19 cellular contexts compared by ENCODE assay signal in genomic region chr11:5851002-5851401, GRCh38. TPM values are rescaled to one million over a fixed set of nuclear protein-coding genes. Genes with fewer than 3 reads are reported as not detected.
DNase-seq lines count a peak whose midpoint lies in the region; ATAC-seq, FAIRE-seq and TF ChIP-seq lines count a peak whose summit lies in the region.
"Had no signal": no experiment of that assay in that cellular context is flagged by ENCODE, and none has a peak within 500 bp of the region (broad histone marks: within the 10 kb centered on the region; RNA-seq: fewer than 3 reads in every experiment).

No MANE protein-coding gene starts in this region.

- H4K5ac ChIP-seq in H1 (ENCODE audit: insufficient read length, low read depth, low read length), result no peak overlapping the region

- H3K14ac ChIP-seq in H1 (ENCODE audit: insufficient read length), result no peak overlapping the region

- H3K9ac ChIP-seq in H1 (replicated peaks in 1 of 4; ENCODE audit: extremely low read depth in 1 of 4, low read depth in 3 of 4, low read length in 3 of 4), result no peak overlapping the region

- H3K4ac ChIP-seq in H1 (replicated peaks; ENCODE audit: insufficient read length, low read depth, low read length), result no peak overlapping the region

- peak; percentile 76 for DNase-seq in OCI-M1 (lab: John Stamatoyannopoulos, UW)
- no peak for DNase-seq in H1 (ENCODE audit: low read depth in 1 of 2, low spot score in 2 of 2)
- DNase-seq: ACHN; BE2C; C1 segment of cervical spinal cord; CD4-positive, CD25-positive, alpha-beta regulatory T cell; CD8-positive, alpha-beta memory T cell; COR-L47; DMS 273 treated with DMSO at 0.1 percent for 48 hours; DMS53; DND-41; EL; KBM-7 had no signal

- H3K56ac ChIP-seq in H1 (replicated peaks; ENCODE audit: insufficient read length, low read depth, low read length), result no peak overlapping the region

- no peak overlapping the region for H2BK5ac ChIP-seq in H1 (ENCODE audit: low read depth, low read length)

- TF ChIP-seq CTCF in H1 (IDR thresholded peaks at IDR 0.05; ENCODE audit: control extremely low read depth in 1 of 3, insufficient read depth in 1 of 3, low read depth in 1 of 3, low read length in 3 of 3), result no peak

- H3K18ac ChIP-seq in H1 (ENCODE audit: extremely low read depth, low read length), result no peak overlapping the region

- ATAC-seq in GM19395 (IDR thresholded peaks at IDR 0.05; ENCODE audit: unreplicated experiment), result no peak
- ATAC-seq: GM12878 had no signal

- no peaks in the 10 kb centered on the region for H3K36me3 ChIP-seq in H1 (ENCODE audit: control insufficient read depth in 2 of 4, insufficient read depth in 4 of 4, low read length in 3 of 4)
- H3K36me3 ChIP-seq: BE2C, HAP-1 had no signal

- H3K27me3 ChIP-seq in H1 (replicated peaks in 1 of 4; ENCODE audit: control insufficient read depth in 3 of 4, extremely low read depth in 1 of 4, insufficient read depth in 3 of 4, low read length in 3 of 4), result no peaks in the 10 kb centered on the region
- H3K27me3 ChIP-seq: BE2C had no signal

- no peaks in the 10 kb centered on the region for H4K20me1 ChIP-seq in H1 (replicated peaks in 1 of 2; ENCODE audit: control insufficient read depth in 1 of 2, insufficient read depth in 2 of 2, low read length in 2 of 2)

- no peak overlapping the region for H3K23ac ChIP-seq in H1 (ENCODE audit: insufficient read length)

- no peak for TF ChIP-seq POLR2A in H1 (IDR thresholded peaks at IDR 0.05; ENCODE audit: control extremely low read depth in 1 of 2, low read depth in 2 of 2, low read length in 2 of 2)

- WGBS in H1 (ENCODE audit: extremely low coverage in 1 of 2, insufficient coverage in 1 of 2, insufficient read length in 1 of 2, insufficient replicate concordance in 2 of 2, low coverage in 1 of 2, low lambda C conversion rate in 2 of 2, missing lambda C conversion rate in 1 of 2), 2 experiments, result 91% methylated on average over 1 of the region's 1 CpG; no CpG with 5 or more reads in 1 of the 2 experiments

- no peak overlapping the region for H2AK5ac ChIP-seq in H1 (ENCODE audit: low read depth, low read length)

- TF ChIP-seq RAD21 in H1 (IDR thresholded peaks at IDR 0.05 in 1 of 2, conservative IDR thresholded peaks at IDR 0.05 in 1 of 2; ENCODE audit: low read depth in 2 of 2, low read length in 2 of 2), result no peak

- no peak overlapping the region for H2BK12ac ChIP-seq in H1 (ENCODE audit: low read depth, low read length)

- H2BK20ac ChIP-seq in H1 (ENCODE audit: low read length), result no peak overlapping the region

- H3K79me1 ChIP-seq in H1 (ENCODE audit: low read depth, low read length), result no peaks in the 10 kb centered on the region

- no peak for FAIRE-seq in H1 (lab: Jason Lieb, UNC)
- FAIRE-seq: A204.1, GM12878 had no signal

- no peak overlapping the region for H2AFZ ChIP-seq in H1 (ENCODE audit: low read length)

- no peaks in the 10 kb centered on the region for H3K23me2 ChIP-seq in H1 (ENCODE audit: low read depth, low read length)

- no peaks in the 10 kb centered on the region for H3K4me1 ChIP-seq in H1 (replicated peaks in 1 of 4; ENCODE audit: control insufficient read depth in 3 of 4, insufficient read depth in 4 of 4, low read length in 3 of 4)
- H3K4me1 ChIP-seq: BE2C, HAP-1 had no signal

- TF ChIP-seq EP300 in H1 (IDR thresholded peaks at IDR 0.05; ENCODE audit: borderline replicate concordance in 1 of 2, low read depth in 2 of 2, low read length in 2 of 2), result no peak

- no peak overlapping the region for H4K8ac ChIP-seq in H1 (ENCODE audit: extremely low read depth, insufficient read depth, low read length)

- H3K4me2 ChIP-seq in H1 (ENCODE audit: insufficient read depth in 1 of 2, low read depth in 2 of 2, low read length in 2 of 2), result no peak overlapping the region

- CTCF ChIA-PET in H1 (lab: Charles Lee; ENCODE audit: partially characterized antibody), result no interaction called here

- no peak overlapping the region for H2BK120ac ChIP-seq in H1 (replicated peaks; ENCODE audit: low read depth, low read length)

- H4K91ac ChIP-seq in H1 (replicated peaks; ENCODE audit: insufficient read length, low read length), result no peak overlapping the region

- peaks cover 0 to 3% of the 10 kb centered on the region in 2 experiments; a peak in 1 of 4 replicates for H3K9me3 ChIP-seq in H1 (ENCODE audit: insufficient read depth in 2 of 2, low read depth in 1 of 2, low read length in 1 of 2)
- H3K9me3 ChIP-seq: BE2C, HAP-1 had no signal

- H3K4me3 ChIP-seq in H1 (ENCODE audit: extremely low read depth in 1 of 4, insufficient read depth in 2 of 4, low read depth in 3 of 4, low read length in 4 of 4), result no peak overlapping the region
- H3K4me3 ChIP-seq: GM12878, HAP-1 had no signal

- no peaks in the 10 kb centered on the region for H3K79me2 ChIP-seq in H1 (ENCODE audit: control insufficient read depth in 1 of 2, insufficient read depth in 2 of 2, low read length in 2 of 2)

- H3K27ac ChIP-seq in H1 (ENCODE audit: low read depth, low read length), result no peak overlapping the region

- no peak overlapping the region for H2BK15ac ChIP-seq in H1 (ENCODE audit: low read length)

- POLR2A ChIA-PET in H1 (lab: Charles Lee; ENCODE audit: partially characterized antibody), result no interaction called here

TF ChIP-seq in H1, 55 proteins besides CTCF, POLR2A, EP300 and RAD21:
- TF ChIP-seq CBX8 (IDR thresholded peaks at IDR 0.05; ENCODE audit: borderline replicate concordance, low read depth, low read length) (no peak), GABPA (IDR thresholded peaks at IDR 0.05; ENCODE audit: borderline replicate concordance, insufficient read depth, low read length) (no peak), RFX5 (IDR thresholded peaks at IDR 0.05; ENCODE audit: borderline replicate concordance, low read depth, low read length) (no peak), SP2 (IDR thresholded peaks at IDR 0.05; ENCODE audit: low read length) (no peak), CEBPB (IDR thresholded peaks at IDR 0.05; ENCODE audit: low read depth, low read length) (peak; percentile 50; the same call in 1 of the 2 replicates), SAP30 (IDR thresholded peaks at IDR 0.05; ENCODE audit: insufficient read depth, insufficient replicate concordance, low read length) (no peak)
TF ChIP-seq in H1: peak in this region for 1.

RNA-seq across cellular contexts. Expression of gene OR52E8, which starts 6.5 kb away (rescaled TPM):
- total RNA-seq in H1 (2021; fragmentation: NEBNext Ultra II Directional; extraction: Animal tissue kit (Norgen Biotek cat#: 25700)), result not detected in 2 replicates
- polyA plus RNA-seq in H1 (2011; rRNA removed), result not detected in 2 replicates
- polyA plus RNA-seq in H1 (2011; cell fraction: cytosol; rRNA removed), result not detected
- polyA plus RNA-seq in H1 (2011; cell fraction: nucleus; rRNA removed), result 0.10 TPM
- not detected in 4 replicates for polyA plus RNA-seq in H1 (2012, experiment 1 of 2)
- not detected for polyA plus RNA-seq in H1 (2012, experiment 2 of 2)
- not detected for polyA plus RNA-seq in H1 (2013, experiment 1 of 2)
- polyA plus RNA-seq in H1 (2013, experiment 2 of 2), result not detected
- polyA minus RNA-seq in H1 (2011; rRNA and poly(A)+ RNA removed), result 0.69 and 1.6 TPM in 2 replicates
- not detected for polyA minus RNA-seq in H1 (2011; cell fraction: cytosol; rRNA and poly(A)+ RNA removed)
- polyA minus RNA-seq in H1 (2011; cell fraction: nucleus; rRNA and poly(A)+ RNA removed), result 1.9 TPM
- total RNA-seq: CD4-positive, CD25-positive, alpha-beta regulatory T cell; CD8-positive, alpha-beta memory T cell; G401; GM12878; H4 had no signal
- polyA plus RNA-seq: CD4-positive, CD25-positive, alpha-beta regulatory T cell; CD8-positive, alpha-beta memory T cell; GM12878 had no signal

RNA-seq across cellular contexts. Expression of gene OR52E6, which starts 9.3 kb away (rescaled TPM):
- not detected in 2 replicates for total RNA-seq in H1 (2021; fragmentation: NEBNext Ultra II Directional; extraction: Animal tissue kit (Norgen Biotek cat#: 25700))
- 0.14 TPM in 1 of 2 replicates, not detected in the other for polyA plus RNA-seq in H1 (2011; rRNA removed)
- polyA plus RNA-seq in H1 (2011; cell fraction: cytosol; rRNA removed), result not detected
- polyA plus RNA-seq in H1 (2011; cell fraction: nucleus; rRNA removed), result 0.13 TPM
- polyA plus RNA-seq in H1 (2012, experiment 1 of 2), result not detected in 4 replicates
- polyA plus RNA-seq in H1 (2012, experiment 2 of 2), result not detected
- not detected for polyA plus RNA-seq in H1 (2013, experiment 1 of 2)
- not detected for polyA plus RNA-seq in H1 (2013, experiment 2 of 2)
- 1.1 and 1.6 TPM in 2 replicates for polyA minus RNA-seq in H1 (2011; rRNA and poly(A)+ RNA removed)
- not detected for polyA minus RNA-seq in H1 (2011; cell fraction: cytosol; rRNA and poly(A)+ RNA removed)
- polyA minus RNA-seq in H1 (2011; cell fraction: nucleus; rRNA and poly(A)+ RNA removed), result 0.70 TPM
- total RNA-seq: CD4-positive, CD25-positive, alpha-beta regulatory T cell; CD8-positive, alpha-beta memory T cell; G401; GM12878; H4 had no signal
- polyA plus RNA-seq: CD4-positive, CD25-positive, alpha-beta regulatory T cell; CD8-positive, alpha-beta memory T cell; GM12878 had no signal

RNA-seq across cellular contexts. Expression of gene OR52E4, which starts 29.4 kb away (rescaled TPM):
- not detected in 2 replicates for total RNA-seq in H1 (2021; fragmentation: NEBNext Ultra II Directional; extraction: Animal tissue kit (Norgen Biotek cat#: 25700))
- not detected in 2 replicates for polyA plus RNA-seq in H1 (2011; rRNA removed)
- polyA plus RNA-seq in H1 (2011; cell fraction: cytosol; rRNA removed), result not detected
- polyA plus RNA-seq in H1 (2011; cell fraction: nucleus; rRNA removed), result not detected
- not detected in 4 replicates for polyA plus RNA-seq in H1 (2012, experiment 1 of 2)
- not detected for polyA plus RNA-seq in H1 (2012, experiment 2 of 2)
- polyA plus RNA-seq in H1 (2013, experiment 1 of 2), result not detected
- polyA plus RNA-seq in H1 (2013, experiment 2 of 2), result not detected
- polyA minus RNA-seq in H1 (2011; rRNA and poly(A)+ RNA removed), result not detected in 2 replicates
- polyA minus RNA-seq in H1 (2011; cell fraction: cytosol; rRNA and poly(A)+ RNA removed), result not detected
- polyA minus RNA-seq in H1 (2011; cell fraction: nucleus; rRNA and poly(A)+ RNA removed), result not detected
- total RNA-seq: CD4-positive, CD25-positive, alpha-beta regulatory T cell; CD8-positive, alpha-beta memory T cell; G401; GM12878; H4 had no signal
- polyA plus RNA-seq: CD4-positive, CD25-positive, alpha-beta regulatory T cell; CD8-positive, alpha-beta memory T cell; GM12878 had no signal

RNA-seq across cellular contexts. Expression of gene OR52E5, which starts 42.0 kb away (rescaled TPM):
- not detected in 2 replicates for total RNA-seq in H1 (2021; fragmentation: NEBNext Ultra II Directional; extraction: Animal tissue kit (Norgen Biotek cat#: 25700))
- not detected in 2 replicates for polyA plus RNA-seq in H1 (2011; rRNA removed)
- not detected for polyA plus RNA-seq in H1 (2011; cell fraction: cytosol; rRNA removed)
- polyA plus RNA-seq in H1 (2011; cell fraction: nucleus; rRNA removed), result not detected
- polyA plus RNA-seq in H1 (2012, experiment 1 of 2), result not detected in 4 replicates
- not detected for polyA plus RNA-seq in H1 (2012, experiment 2 of 2)
- not detected for polyA plus RNA-seq in H1 (2013, experiment 1 of 2)
- not detected for polyA plus RNA-seq in H1 (2013, experiment 2 of 2)
- polyA minus RNA-seq in H1 (2011; rRNA and poly(A)+ RNA removed), result not detected in 2 replicates
- not detected for polyA minus RNA-seq in H1 (2011; cell fraction: cytosol; rRNA and poly(A)+ RNA removed)
- polyA minus RNA-seq in H1 (2011; cell fraction: nucleus; rRNA and poly(A)+ RNA removed), result not detected
- total RNA-seq: CD4-positive, CD25-positive, alpha-beta regulatory T cell; CD8-positive, alpha-beta memory T cell; G401; GM12878; H4 had no signal
- polyA plus RNA-seq: CD4-positive, CD25-positive, alpha-beta regulatory T cell; CD8-positive, alpha-beta memory T cell; GM12878 had no signal

RNA-seq across cellular contexts. Expression of gene OR52N2, which starts 42.3 kb away (rescaled TPM):
- total RNA-seq in H1 (2021; fragmentation: NEBNext Ultra II Directional; extraction: Animal tissue kit (Norgen Biotek cat#: 25700)), result 0.33 and 0.39 TPM in 2 replicates
- polyA plus RNA-seq in H1 (2011; rRNA removed), result 3.8 and 4.8 TPM in 2 replicates
- 1.7 TPM for polyA plus RNA-seq in H1 (2011; cell fraction: cytosol; rRNA removed)
- 1.7 TPM for polyA plus RNA-seq in H1 (2011; cell fraction: nucleus; rRNA removed)
- polyA plus RNA-seq in H1 (2012, experiment 1 of 2), result 0.48 to 1.0 TPM (median 0.60 TPM) in 4 replicates
- polyA plus RNA-seq in H1 (2012, experiment 2 of 2), result not detected
- 0.49 TPM for polyA plus RNA-seq in H1 (2013, experiment 1 of 2)
- polyA plus RNA-seq in H1 (2013, experiment 2 of 2), result 0.22 TPM
- polyA minus RNA-seq in H1 (2011; rRNA and poly(A)+ RNA removed), result 1.5 and 2.8 TPM in 2 replicates
- not detected for polyA minus RNA-seq in H1 (2011; cell fraction: cytosol; rRNA and poly(A)+ RNA removed)
- 0.60 TPM for polyA minus RNA-seq in H1 (2011; cell fraction: nucleus; rRNA and poly(A)+ RNA removed)
- total RNA-seq: CD4-positive, CD25-positive, alpha-beta regulatory T cell; CD8-positive, alpha-beta memory T cell; G401; H4 had no signal
- polyA plus RNA-seq: CD4-positive, CD25-positive, alpha-beta regulatory T cell; CD8-positive, alpha-beta memory T cell had no signal
